ENCODE assay signal across 8 cellular contexts in genomic region chr11:76210920-76211851, GRCh38. TPM values are rescaled to one million over a fixed set of nuclear protein-coding genes. Genes with fewer than 3 reads are reported as not detected.
DNase-seq lines count a peak whose midpoint lies in the region; ATAC-seq and TF ChIP-seq lines count a peak whose summit lies in the region.

No MANE protein-coding gene starts in this region.

- H3K4me3 ChIP-seq in SJSA1 (peak overlapping the region; percentile 15), heart left ventricle (peak overlapping the region; percentile 45 to 82 (median 68))

- 40 to 58% (median 53%) methylated on average over 32 to 35 of the region's 35 CpGs for WGBS in heart left ventricle, 4 donors

- POLR2A ChIA-PET in CD4-positive, alpha-beta T cell (lab: Charles Lee) = interaction anchor here (4.6 kb wide), 1 partner anchor 22 kb away, joined by 52 read pairs; no protein-coding TSS in a partner anchor

- peaks cover 15% of the 10 kb centered on the region for H3K4me1 Mint-ChIP-seq in CD4-positive, alpha-beta T cell (ENCODE audit: low read depth)
- H3K4me1 Mint-ChIP-seq in progenitor cell of endocrine pancreas (ENCODE audit: low read depth) = peaks cover 3% of the 10 kb centered on the region

- peak; percentile 7 for ATAC-seq in CD4-positive, alpha-beta T cell (ENCODE audit: poor library complexity)
- ATAC-seq in heart left ventricle (no peak), GM18502 (IDR thresholded peaks at IDR 0.05; ENCODE audit: poor library complexity, unreplicated experiment) (no peak), HG02798 (IDR thresholded peaks at IDR 0.05; ENCODE audit: poor library complexity, unreplicated experiment) (no peak), left lobe of liver (no peak)

- intact Hi-C loops in CD4-positive, alpha-beta T cell (cut with DNase I, micrococcal nuclease) = loop anchor here in 1 of 2 experiments (1.0 kb wide), 1 partner anchor 26 kb away; no protein-coding TSS in a partner anchor
- intact Hi-C loops in heart left ventricle (cut with DNase I) = loop anchor here in 1 of 10 donors (10.0 kb wide), 1 partner anchor 304 kb away; no protein-coding TSS in a partner anchor

- no peak for DNase-seq in CD4-positive, alpha-beta T cell
- DNase-seq in SJSA1 (ENCODE audit: low read depth in 1 of 2, low spot score in 2 of 2) (no peak), heart left ventricle (peak in 1 of 5 donors; percentile 39), progenitor cell of endocrine pancreas (ENCODE audit: low spot score, unreplicated experiment) (no peak), RKO (ENCODE audit: low spot score) (no peak), left lobe of liver (ENCODE audit: low spot score) (no peak)

- CTCF ChIA-PET in CD4-positive, alpha-beta T cell (lab: Charles Lee) = interaction anchor here (5.1 kb wide), 1 partner anchor 107 kb away, joined by 86 read pairs; no protein-coding TSS in a partner anchor

- peak overlapping the region; percentile 81 for H3K4me3 Mint-ChIP-seq in CD4-positive, alpha-beta T cell
- peak overlapping the region; percentile 27 for H3K4me3 Mint-ChIP-seq in progenitor cell of endocrine pancreas (ENCODE audit: low read depth)

- no peaks in the 10 kb centered on the region for H3K36me3 ChIP-seq in SJSA1
- no peaks in the 10 kb centered on the region for H3K36me3 ChIP-seq in heart left ventricle

- peaks cover 40% of the 10 kb centered on the region for H3K4me1 ChIP-seq in SJSA1 (replicated peaks)
- H3K4me1 ChIP-seq in heart left ventricle = peaks cover 0 to 50% (median 27%) of the 10 kb centered on the region in 12 donors

- no peak for TF ChIP-seq POLR2A in heart left ventricle (IDR thresholded peaks at IDR 0.05)

- H3K27ac Mint-ChIP-seq in CD4-positive, alpha-beta T cell = no peak overlapping the region
- no peak overlapping the region for H3K27ac Mint-ChIP-seq in progenitor cell of endocrine pancreas

- H3K27me3 ChIP-seq in CD4-positive, alpha-beta T cell (ENCODE audit: control insufficient read depth, insufficient read depth, low read length) = peaks cover 48% of the 10 kb centered on the region
- H3K27me3 ChIP-seq in SJSA1 (replicated peaks) = peaks cover 37% of the 10 kb centered on the region
- H3K27me3 ChIP-seq in heart left ventricle = peaks cover 0 to 55% (median 0%) of the 10 kb centered on the region in 9 donors

- TF ChIP-seq CTCF in CD4-positive, alpha-beta T cell (IDR thresholded peaks at IDR 0.05) = no peak
- TF ChIP-seq CTCF in heart left ventricle (IDR thresholded peaks at IDR 0.05) (no peak), progenitor cell of endocrine pancreas (IDR thresholded peaks at IDR 0.05; ENCODE audit: unreplicated experiment) (no peak)

- no peaks in the 10 kb centered on the region for H3K9me3 Mint-ChIP-seq in CD4-positive, alpha-beta T cell
- no peaks in the 10 kb centered on the region for H3K9me3 Mint-ChIP-seq in progenitor cell of endocrine pancreas (ENCODE audit: low read depth)

- H3K36me3 Mint-ChIP-seq in CD4-positive, alpha-beta T cell (ENCODE audit: low read depth) = no peaks in the 10 kb centered on the region
- no peaks in the 10 kb centered on the region for H3K36me3 Mint-ChIP-seq in progenitor cell of endocrine pancreas (ENCODE audit: insufficient read depth)

- no peaks in the 10 kb centered on the region for H3K9me3 ChIP-seq in CD4-positive, alpha-beta T cell (ENCODE audit: control insufficient read depth, low read length)
- no peaks in the 10 kb centered on the region for H3K9me3 ChIP-seq in SJSA1 (replicated peaks)
- H3K9me3 ChIP-seq in heart left ventricle = no peaks in the 10 kb centered on the region

- H3K27ac ChIP-seq in CD4-positive, alpha-beta T cell (ENCODE audit: low read depth, low read length) = no peak overlapping the region
- H3K27ac ChIP-seq in SJSA1 (no peak overlapping the region), heart left ventricle (peak overlapping the region in 5 of 12 donors; percentile 12 to 84 (median 75))

- peaks cover 36% of the 10 kb centered on the region for H3K27me3 Mint-ChIP-seq in CD4-positive, alpha-beta T cell
- H3K27me3 Mint-ChIP-seq in progenitor cell of endocrine pancreas = peaks cover 68% of the 10 kb centered on the region

RNA-seq across cellular contexts. Expression of gene WNT11, which starts 4.9 kb away (rescaled TPM):
- 1 to 10 TPM in 1 of 2 experiments, under 1 TPM in 1; 0.30 to 1.2 TPM for total RNA-seq in CD4-positive, alpha-beta T cell
- not detected in 2 replicates for total RNA-seq in SJSA1 (2014; rRNA removed; shearing (Covaris generic))
- 10 to 100 TPM in 2 of 9 donors, 1 to 10 TPM in 7; 5.0 to 20.9 (median 9.2) TPM for total RNA-seq in heart left ventricle
- polyA plus RNA-seq in heart left ventricle = 1 to 10 TPM; 3.8 to 6.7 TPM
- total RNA-seq in progenitor cell of endocrine pancreas = 1.5 and 1.7 TPM in 2 replicates
- 3.4 TPM for total RNA-seq in left lobe of liver
